ENCODE assay signal across 30 cellular contexts in the genomic region with DNA sequence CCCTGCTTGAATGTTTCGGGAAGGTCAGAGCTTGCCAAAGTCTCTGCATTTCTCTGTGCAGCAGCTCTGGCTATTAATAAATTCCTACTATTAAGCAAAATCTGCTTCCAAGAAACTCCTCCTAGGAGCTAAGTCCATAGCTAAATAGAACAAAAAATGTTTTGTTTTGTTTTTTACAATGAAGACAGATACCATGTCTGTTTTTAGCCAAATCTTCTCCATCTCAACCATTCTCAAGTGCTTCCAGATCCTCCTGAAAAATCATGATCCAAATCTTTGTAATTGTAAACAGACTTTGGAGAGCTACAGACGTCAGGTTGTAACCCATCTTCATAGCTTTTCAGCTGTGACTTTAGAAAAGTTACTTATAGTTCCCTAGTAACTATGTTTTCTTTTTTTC.
"Had no signal": no experiment of that assay in that cellular context is flagged by ENCODE, and none has a peak within 500 bp of the region (broad histone marks: within the 10 kb centered on the region; RNA-seq: fewer than 3 reads in every experiment).

No MANE protein-coding gene starts in this region.

- H3K9me3 ChIP-seq: ascending aorta had no signal

- ATAC-seq: activated CD8-positive, alpha-beta T cell treated with anti-CD3 and anti-CD28 coated beads for 36 hours; activated naive CD8-positive, alpha-beta T cell treated with anti-CD3 and anti-CD28 coated beads, Interleukin-2, amount 50 U/mL, for 24 hours; activated T-cell treated with anti-CD3 and anti-CD28 coated beads, Interleukin-2, amount 50 U/mL, for 4 hours; activated T-cell treated with anti-CD3 and anti-CD28 coated beads, Interleukin-2, amount 50 U/mL, for 72 hours; activated T-helper 17 cell treated with anti-CD3 and anti-CD28 coated beads, Interleukin-2, amount 50 U/mL, for 72 hours had no signal

- H3K27ac ChIP-seq: ascending aorta, cardiac muscle cell, VCaP had no signal

- DNase-seq: activated B cell treated with CpG ODN at 0.5 μM for 24 hours; activated CD4-positive, alpha-beta memory T cell treated with anti-CD3 and anti-CD28 coated beads for 36 hours; activated CD4-positive, alpha-beta T cell treated with anti-CD3 and anti-CD28 coated beads for 4 hours; activated CD4-positive, alpha-beta T cell treated with anti-CD3 and anti-CD28 coated beads, Interleukin-2, amount 10 ng/mL, durations not matched to agents 24 days and 14 days; activated CD4-positive, alpha-beta T cell treated with anti-CD3 and anti-CD28 coated beads, Interleukin-2, amount 50 U/mL, for 1 hour; activated CD4-positive, alpha-beta T cell treated with anti-CD3 and anti-CD28 coated beads, Interleukin-2, amount 50 U/mL, for 4 hours; activated CD4-positive, CD25-positive, alpha-beta regulatory T cell treated with anti-CD3 and anti-CD28 coated beads, Interleukin-2, amount 50 U/mL, for 72 hours; activated CD8-positive, alpha-beta memory T cell treated with anti-CD3 and anti-CD28 coated beads, Interleukin-2, amount 50 U/mL, for 4 hours; activated CD8-positive, alpha-beta T cell treated with anti-CD3 and anti-CD28 coated beads for 36 hours; activated effector memory CD4-positive, alpha-beta T cell treated with anti-CD3 and anti-CD28 coated beads, Interleukin-2, amount 50 U/mL, for 16 hours; activated gamma-delta T cell treated with Interleukin-2 at 50 U/mL for 16 hours; activated naive CD4-positive, alpha-beta T cell treated with anti-CD3 and anti-CD28 coated beads, Interleukin-2, amount 10 ng/mL, durations not matched to agents 7 days and 5 days; activated naive CD4-positive, alpha-beta T cell treated with Interleukin-2 at 50 U/mL for 16 hours; activated naive CD8-positive, alpha-beta T cell treated with anti-CD3 and anti-CD28 coated beads, Interleukin-2, amount 10 ng/mL, durations not matched to agents 7 days and 5 days; activated naive CD8-positive, alpha-beta T cell treated with anti-CD3 and anti-CD28 coated beads, Interleukin-2, amount 50 U/mL, for 24 hours; activated T-cell treated with anti-CD3 and anti-CD28 coated beads for 4 hours; activated T-cell treated with anti-CD3 and anti-CD28 coated beads, Interleukin-2, amount 50 U/mL, for 1 hour; activated T-cell treated with anti-CD3 and anti-CD28 coated beads, Interleukin-2, amount 50 U/mL, for 4 hours; activated T-cell treated with anti-CD3 and anti-CD28 coated beads, Interleukin-2, amount 50 U/mL, for 72 hours; amygdala; anterior cingulate cortex; caudate nucleus; cerebellar nuclear complex; T-helper 1 cell; T-helper 2 cell; T-helper 9 cell had no signal

- H3K36me3 ChIP-seq: ascending aorta, cardiac muscle cell had no signal

- H3K27me3 ChIP-seq: ascending aorta, cardiac muscle cell had no signal

- H3K4me3 ChIP-seq: ascending aorta, cardiac muscle cell had no signal

- H3K4me1 ChIP-seq: ascending aorta had no signal
